1 cellular context compared by ENCODE assay signal in genomic region chr13:44974056-44974798, GRCh38.
TF ChIP-seq lines count a peak whose summit lies in the region.

No MANE protein-coding gene starts in this region.

TF ChIP-seq in GM12878, 131 proteins besides CTCF, POLR2A, EP300 and RAD21 (continued from another document and continues in another):
- TF ChIP-seq PRDM15 (CRISPR knock-in tag; IDR thresholded peaks at IDR 0.05) (no peak), POU2F2 (IDR thresholded peaks at IDR 0.05; ENCODE audit: borderline replicate concordance, low read depth, low read length) (no peak), CHD1 (IDR thresholded peaks at IDR 0.05; ENCODE audit: low read depth, low read length) (no peak), CREB1 (IDR thresholded peaks at IDR 0.05; ENCODE audit: low read depth) (0 out of 2 replicates have a peak, but pooled peaks have one; percentile 23), FOXK2 (IDR thresholded peaks at IDR 0.05) (no peak), IRF3 (IDR thresholded peaks at IDR 0.05) (no peak), BACH1 (IDR thresholded peaks at IDR 0.05; ENCODE audit: borderline replicate concordance) (no peak), EED (IDR thresholded peaks at IDR 0.05; ENCODE audit: low read depth) (peak; percentile 81; the same call in 1 of the 2 replicates), CUX1 (IDR thresholded peaks at IDR 0.05; ENCODE audit: insufficient replicate concordance, low read depth, low read length) (no peak), HDAC6 (IDR thresholded peaks at IDR 0.05; ENCODE audit: unreplicated experiment) (no peak), PKNOX1 (IDR thresholded peaks at IDR 0.05) (no peak), SMAD1 (IDR thresholded peaks at IDR 0.05; ENCODE audit: low read depth, partially characterized antibody) (no peak), ZNF274 (IDR thresholded peaks at IDR 0.05; ENCODE audit: insufficient read depth, insufficient read length) (no peak), PML (IDR thresholded peaks at IDR 0.05; ENCODE audit: low read length) (no peak), ZNF207 (IDR thresholded peaks at IDR 0.05; ENCODE audit: borderline replicate concordance) (no peak), WRNIP1 (IDR thresholded peaks at IDR 0.05; ENCODE audit: borderline replicate concordance, low read depth, low read length) (no peak), FOS (IDR thresholded peaks at IDR 0.05; ENCODE audit: borderline replicate concordance, extremely low read depth, insufficient read length) (no peak), CEBPB (IDR thresholded peaks at IDR 0.05; ENCODE audit: borderline replicate concordance in 1 of 2, low read depth in 2 of 2, low read length in 2 of 2) (no peak), ATF2 (IDR thresholded peaks at IDR 0.05; ENCODE audit: low read length) (no peak; the same call in none of the 2 replicates), TBL1XR1 (IDR thresholded peaks at IDR 0.05; ENCODE audit: low read depth, low read length) (no peak), RCOR1 (conservative IDR thresholded peaks at IDR 0.05; ENCODE audit: low read depth, low read length) (no peak), RAD51 (IDR thresholded peaks at IDR 0.05) (no peak), POLR2AphosphoS2 (IDR thresholded peaks at IDR 0.05; ENCODE audit: low read depth, low read length) (no peak), HDGF (IDR thresholded peaks at IDR 0.05) (no peak), KAT2A (conservative IDR thresholded peaks at IDR 0.05; ENCODE audit: control insufficient read depth, low read depth, low read length) (no peak), USF2 (IDR thresholded peaks at IDR 0.05; ENCODE audit: borderline replicate concordance, low read depth, low read length) (no peak), STAT3 (IDR thresholded peaks at IDR 0.05; ENCODE audit: low read depth, low read length) (no peak), BCLAF1 (IDR thresholded peaks at IDR 0.05) (no peak), HDAC2 (IDR thresholded peaks at IDR 0.05) (no peak), BHLHE40 (IDR thresholded peaks at IDR 0.05; ENCODE audit: borderline replicate concordance in 1 of 2, low read depth in 2 of 2, low read length in 1 of 2) (no peak), EZH2 (IDR thresholded peaks at IDR 0.05; ENCODE audit: borderline replicate concordance, control insufficient read depth, low read depth, low read length) (no peak), POLR2AphosphoS5 (IDR thresholded peaks at IDR 0.05; ENCODE audit: low read length) (0 out of 2 replicates have a peak, but pooled peaks have one; percentile 28), CHD2 (IDR thresholded peaks at IDR 0.05; ENCODE audit: borderline replicate concordance, low read depth, low read length) (no peak), BCL11A (IDR thresholded peaks at IDR 0.05; ENCODE audit: low read depth, low read length) (0 out of 2 replicates have a peak, but pooled peaks have one; percentile 6), SMAD5 (IDR thresholded peaks at IDR 0.05; ENCODE audit: low read depth) (no peak), RBBP5 (conservative IDR thresholded peaks at IDR 0.05) (no peak), E4F1 (IDR thresholded peaks at IDR 0.05; ENCODE audit: borderline replicate concordance, partially characterized antibody) (no peak)
